28 cellular contexts compared by ENCODE assay signal in the genomic region with DNA sequence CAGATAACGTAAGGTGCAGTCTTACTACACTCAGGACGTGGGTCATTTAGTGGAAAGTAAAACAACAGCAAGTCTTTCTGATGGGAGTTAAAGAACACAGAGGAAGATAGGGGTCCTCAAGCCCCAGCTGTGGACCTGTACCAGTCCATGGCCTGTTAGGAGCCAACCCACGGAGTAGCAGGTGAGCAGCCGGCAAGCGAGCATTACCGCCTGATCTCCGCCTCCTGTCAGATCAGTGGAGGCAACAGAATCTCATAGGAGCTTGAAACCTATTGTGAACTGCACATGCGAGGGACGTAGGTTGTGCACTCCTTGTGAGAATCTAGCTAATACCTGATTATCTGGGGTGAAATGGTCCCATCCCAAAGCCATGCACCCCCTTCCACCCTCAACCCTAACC.
"Had no signal": no experiment of that assay in that cellular context is flagged by ENCODE, and none has a peak within 500 bp of the region (broad histone marks: within the 10 kb centered on the region; RNA-seq: fewer than 3 reads in every experiment).

No MANE protein-coding gene starts in this region.

- H3K27ac ChIP-seq: stomach, suprapubic skin, testis, thoracic aorta, thyroid gland, tibial nerve, transverse colon, upper lobe of left lung, upper lobe of right lung, uterus, vagina had no signal

- ATAC-seq: stimulated activated effector memory CD8-positive, alpha-beta T cell treated with anti-CD3 and anti-CD28 coated beads, Interleukin-12 subunit alpha, Interleukin-12 subunit beta, amount 100 ng/mL, for 72 hours; stimulated activated memory B cell treated with anti-CD40 and anti-IgM and Interleukin-4, amounts not matched to agents 10 μg/mL and 1 μg/mL and 100 μg/mL, for 72 hours; stimulated activated naive B cell treated with anti-CD40 and anti-IgM and Interleukin-4, amounts not matched to agents 10 μg/mL and 1 μg/mL and 100 μg/mL, for 72 hours; stimulated activated naive CD8-positive, alpha-beta T cell treated with anti-CD3 and anti-CD28 coated beads, Interleukin-15, amount 100 ng/mL, for 72 hours; stimulated activated naive CD8-positive, alpha-beta T cell treated with anti-CD3 and anti-CD28 coated beads, Interleukin-15, Interleukin-2, amounts not matched to agents 100 U/mL and 50 U/mL, for 24 hours; upper lobe of right lung had no signal

- H3K4me1 Mint-ChIP-seq: stimulated activated effector memory CD8-positive, alpha-beta T cell treated with anti-CD3 and anti-CD28 coated beads, Interleukin-12 subunit alpha, Interleukin-12 subunit beta, amount 100 ng/mL, for 72 hours; stimulated activated memory B cell treated with anti-CD40 and anti-IgM and Interleukin-4, amounts not matched to agents 10 μg/mL and 1 μg/mL and 100 μg/mL, for 72 hours; stimulated activated naive B cell treated with anti-CD40 and anti-IgM and Interleukin-4, amounts not matched to agents 10 μg/mL and 1 μg/mL and 100 μg/mL, for 72 hours; stimulated activated naive CD8-positive, alpha-beta T cell treated with anti-CD3 and anti-CD28 coated beads, Interleukin-15, amount 100 ng/mL, for 72 hours had no signal

- H3K27me3 ChIP-seq: stomach, suprapubic skin, testis, thyroid gland, tibial nerve, transverse colon, upper lobe of left lung, upper lobe of right lung, uterus, vagina had no signal

- H3K36me3 Mint-ChIP-seq: stimulated activated effector memory CD8-positive, alpha-beta T cell treated with anti-CD3 and anti-CD28 coated beads, Interleukin-12 subunit alpha, Interleukin-12 subunit beta, amount 100 ng/mL, for 72 hours; stimulated activated memory B cell treated with anti-CD40 and anti-IgM and Interleukin-4, amounts not matched to agents 10 μg/mL and 1 μg/mL and 100 μg/mL, for 72 hours; stimulated activated naive B cell treated with anti-CD40 and anti-IgM and Interleukin-4, amounts not matched to agents 10 μg/mL and 1 μg/mL and 100 μg/mL, for 72 hours; type B pancreatic cell had no signal

- H3K4me3 Mint-ChIP-seq: stimulated activated effector memory CD8-positive, alpha-beta T cell treated with anti-CD3 and anti-CD28 coated beads, Interleukin-12 subunit alpha, Interleukin-12 subunit beta, amount 100 ng/mL, for 72 hours; stimulated activated memory B cell treated with anti-CD40 and anti-IgM and Interleukin-4, amounts not matched to agents 10 μg/mL and 1 μg/mL and 100 μg/mL, for 72 hours; stimulated activated naive B cell treated with anti-CD40 and anti-IgM and Interleukin-4, amounts not matched to agents 10 μg/mL and 1 μg/mL and 100 μg/mL, for 72 hours; stimulated activated naive CD8-positive, alpha-beta T cell treated with anti-CD3 and anti-CD28 coated beads, Interleukin-15, amount 100 ng/mL, for 72 hours; stimulated activated naive CD8-positive, alpha-beta T cell treated with anti-CD3 and anti-CD28 coated beads, Interleukin-15, Interleukin-2, amounts not matched to agents 100 ng/mL and 50 ng/mL, for 24 hours; type B pancreatic cell had no signal

- H3K9me3 Mint-ChIP-seq: type B pancreatic cell had no signal

- H3K36me3 ChIP-seq: stomach, suprapubic skin, thoracic aorta, thyroid gland, tibial nerve, transverse colon, upper lobe of left lung, upper lobe of right lung, uterus, vagina had no signal

- H3K4me1 ChIP-seq: stomach, suprapubic skin, testis, thyroid gland, tibial nerve, transverse colon, upper lobe of left lung, upper lobe of right lung, uterus, vagina had no signal

- H3K4me3 ChIP-seq: stomach, suprapubic skin, testis, thoracic aorta, thyroid gland, tibial nerve, transverse colon, upper lobe of left lung, upper lobe of right lung, uterus, vagina had no signal

- H3K27ac Mint-ChIP-seq: stimulated activated effector memory CD8-positive, alpha-beta T cell treated with anti-CD3 and anti-CD28 coated beads, Interleukin-12 subunit alpha, Interleukin-12 subunit beta, amount 100 ng/mL, for 72 hours; stimulated activated memory B cell treated with anti-CD40 and anti-IgM and Interleukin-4, amounts not matched to agents 10 μg/mL and 1 μg/mL and 100 μg/mL, for 72 hours; stimulated activated naive B cell treated with anti-CD40 and anti-IgM and Interleukin-4, amounts not matched to agents 10 μg/mL and 1 μg/mL and 100 μg/mL, for 72 hours; stimulated activated naive CD8-positive, alpha-beta T cell treated with anti-CD3 and anti-CD28 coated beads, Interleukin-15, amount 100 ng/mL, for 72 hours; stimulated activated naive CD8-positive, alpha-beta T cell treated with anti-CD3 and anti-CD28 coated beads, Interleukin-15, Interleukin-2, amounts not matched to agents 100 ng/mL and 50 ng/mL, for 24 hours; type B pancreatic cell had no signal

- DNase-seq: stimulated activated CD4-positive, alpha-beta T cell treated with anti-CD3 and anti-CD28 coated beads, Interleukin-2, amount 100 ng/mL, for 48 hours; stimulated activated CD4-positive, alpha-beta T cell treated with anti-CD3 and anti-CD28 coated beads, Interleukin-4, amount 100 ng/mL, for 1 hour; stimulated activated CD4-positive, alpha-beta T cell treated with anti-CD3 and anti-CD28 coated beads, Interleukin-4, amount 100 ng/mL, for 24 hours; stimulated activated CD4-positive, alpha-beta T cell treated with anti-CD3 and anti-CD28 coated beads, Interleukin-4, amount 100 ng/mL, for 4 hours; stimulated activated CD8-positive, alpha-beta memory T cell treated with anti-CD3 and anti-CD28 coated beads, Interleukin-4, amount 100 ng/mL, for 48 hours; stimulated activated naive B cell treated with anti-CD40 and anti-IgM and Interleukin-4, amounts not matched to agents 10 μg/mL and 1 μg/mL and 100 μg/mL, for 72 hours; stimulated activated naive CD4-positive, alpha-beta T cell; stimulated activated naive CD4-positive, alpha-beta T cell treated with Interleukin-2 at 50 U/mL for 16 hours; stimulated activated naive CD8-positive, alpha-beta T cell treated with anti-CD3 and anti-CD28 coated beads, Interleukin-15, amount 100 ng/mL, for 72 hours; stimulated activated naive CD8-positive, alpha-beta T cell treated with anti-CD3 and anti-CD28 coated beads, Interleukin-15, Interleukin-2, amounts not matched to agents 100 U/mL and 50 U/mL, for 24 hours; stomach; substantia nigra; testis; thyroid gland; transverse colon; trophoblast cell; upper lobe of left lung; upper lobe of right lung; uterus had no signal

- FAIRE-seq: urothelium cell line had no signal

- H3K9me3 ChIP-seq: suprapubic skin, testis, thoracic aorta, thyroid gland, tibial nerve, transverse colon, upper lobe of left lung, upper lobe of right lung, uterus, vagina had no signal

- H3K27me3 Mint-ChIP-seq: stimulated activated memory B cell treated with anti-CD40 and anti-IgM and Interleukin-4, amounts not matched to agents 10 μg/mL and 1 μg/mL and 100 μg/mL, for 72 hours; stimulated activated naive B cell treated with anti-CD40 and anti-IgM and Interleukin-4, amounts not matched to agents 10 μg/mL and 1 μg/mL and 100 μg/mL, for 72 hours; stimulated activated naive CD8-positive, alpha-beta T cell treated with anti-CD3 and anti-CD28 coated beads, Interleukin-15, amount 100 ng/mL, for 72 hours; stimulated activated naive CD8-positive, alpha-beta T cell treated with anti-CD3 and anti-CD28 coated beads, Interleukin-15, Interleukin-2, amounts not matched to agents 100 ng/mL and 50 ng/mL, for 24 hours; type B pancreatic cell had no signal
